ENCODE assay signal across 17 cellular contexts in genomic region chr12:120062976-120063579, GRCh38.
"Had no signal": no experiment of that assay in that cellular context is flagged by ENCODE, and none has a peak within 500 bp of the region (broad histone marks: within the 10 kb centered on the region; RNA-seq: fewer than 3 reads in every experiment).

No MANE protein-coding gene starts in this region.

- H3K27ac Mint-ChIP-seq: dendritic cell treated with granulocyte-macrophage colony-stimulating factor and Interleukin-4, amounts not matched to agents 40 ng/mL and 50 ng/mL, for 4 days; memory B cell; nephron progenitor cell; stimulated activated naive CD8-positive, alpha-beta T cell treated with anti-CD3 and anti-CD28 coated beads, Interleukin-15, Interleukin-2, amounts not matched to agents 100 ng/mL and 50 ng/mL, for 24 hours had no signal

- H3K4me3 Mint-ChIP-seq: dendritic cell treated with granulocyte-macrophage colony-stimulating factor and Interleukin-4, amounts not matched to agents 40 ng/mL and 50 ng/mL, for 4 days; memory B cell; nephron progenitor cell; stimulated activated naive CD8-positive, alpha-beta T cell treated with anti-CD3 and anti-CD28 coated beads, Interleukin-15, Interleukin-2, amounts not matched to agents 100 ng/mL and 50 ng/mL, for 24 hours; T-cell had no signal

- H3K4me1 ChIP-seq: foreskin keratinocyte, left lung, psoas muscle, sigmoid colon had no signal

- H3K27me3 Mint-ChIP-seq: memory B cell; stimulated activated naive CD8-positive, alpha-beta T cell treated with anti-CD3 and anti-CD28 coated beads, Interleukin-15, Interleukin-2, amounts not matched to agents 100 ng/mL and 50 ng/mL, for 24 hours; T-cell had no signal

- H3K4me3 ChIP-seq: left lung, psoas muscle, sigmoid colon, SK-N-MC, thoracic aorta had no signal

- FAIRE-seq: keratinocyte had no signal

- H3K27me3 ChIP-seq: foreskin keratinocyte, left lung had no signal

- DNase-seq: central memory CD4-positive, alpha-beta T cell; foreskin keratinocyte; head of caudate nucleus; left lung; nephron progenitor cell; psoas muscle; sigmoid colon; stimulated activated CD4-positive, alpha-beta T cell treated with anti-CD3 and anti-CD28 coated beads, Interleukin-12 subunit alpha, Interleukin-12 subunit beta, amount 100 ng/mL, for 4 hours; T-cell had no signal

- ATAC-seq: esophagus mucosa, foreskin keratinocyte, left lung, psoas muscle, T-cell had no signal

- H3K27ac ChIP-seq: foreskin keratinocyte, left lung, psoas muscle, sigmoid colon, SK-N-MC, thoracic aorta, VCaP had no signal

- H3K4me1 Mint-ChIP-seq: memory B cell had no signal

- H3K9me3 ChIP-seq: left lung, psoas muscle, sigmoid colon, thoracic aorta had no signal

- H3K36me3 ChIP-seq: left lung, sigmoid colon, thoracic aorta had no signal
